ENCODE assay signal across 19 cellular contexts in genomic region chr2:201808070-201808469, GRCh38. TPM values are rescaled to one million over a fixed set of nuclear protein-coding genes. Genes with fewer than 3 reads are reported as not detected.
DNase-seq lines count a peak whose midpoint lies in the region; TF ChIP-seq lines count a peak whose summit lies in the region.
"Had no signal": no experiment of that assay in that cellular context is flagged by ENCODE, and none has a peak within 500 bp of the region (broad histone marks: within the 10 kb centered on the region; RNA-seq: fewer than 3 reads in every experiment).

No MANE protein-coding gene starts in this region.

- DNase-seq in coronary artery (ENCODE audit: low spot score) (no peak), osteocyte (ENCODE audit: extremely low spot score, unreplicated experiment) (no peak), DMS53 (lab: John Stamatoyannopoulos, UW) (no peak), endothelial cell (ENCODE audit: low spot score) (no peak), COR-L47 (lab: John Stamatoyannopoulos, UW) (no peak)
- DNase-seq in CD4-positive, alpha-beta memory T cell, result no peak
- DNase-seq: activated naive CD4-positive, alpha-beta T cell treated with Interleukin-2 at 50 U/mL for 16 hours; Calu3; NCI-H187; NCI-H510A treated with DMSO at 0.1 percent for 48 hours; stimulated activated naive CD8-positive, alpha-beta T cell treated with anti-CD3 and anti-CD28 coated beads, Interleukin-15, amount 100 ng/mL, for 72 hours had no signal

- H3K4me1 Mint-ChIP-seq in osteocyte (ENCODE audit: unreplicated experiment) (peaks cover 26% of the 10 kb centered on the region), endothelial cell (ENCODE audit: unreplicated experiment) (no peaks in the 10 kb centered on the region)
- no peaks in the 10 kb centered on the region for H3K4me1 Mint-ChIP-seq in CD4-positive, alpha-beta memory T cell
- H3K4me1 Mint-ChIP-seq: stimulated activated naive CD8-positive, alpha-beta T cell treated with anti-CD3 and anti-CD28 coated beads, Interleukin-15, amount 100 ng/mL, for 72 hours had no signal

- CTCF ChIA-PET in HEK293 (lab: Yijun Ruan, JAX), result interaction anchor here (0.7 to 1.1 kb wide), 2 partner anchors 10 to 47 kb away, joined by 3 read pairs; no protein-coding TSS in a partner anchor
- CTCF ChIA-PET in CD4-positive, alpha-beta memory T cell (lab: Charles Lee; ENCODE audit: partially characterized antibody), result no interaction called here

- H3K4me1 ChIP-seq in ACC112 (ENCODE audit: control insufficient read depth, insufficient read depth, low read length, unreplicated experiment) (peaks cover 24% of the 10 kb centered on the region), HEK293 (ENCODE audit: control insufficient read depth, insufficient read depth, low read length) (peaks cover 29% of the 10 kb centered on the region)
- H3K4me1 ChIP-seq in CD4-positive, alpha-beta memory T cell (ENCODE audit: insufficient read depth, low read length), result no peaks in the 10 kb centered on the region

- H3K27ac ChIP-seq in ACC112 (ENCODE audit: low read depth, low read length), result peak overlapping the region; percentile 72
- H3K27ac ChIP-seq in HEK293 (ENCODE audit: extremely low read depth, low read depth, low read length), result peak overlapping the region; percentile 70
- peak overlapping the region; percentile 72 to 82 for H3K27ac ChIP-seq in coronary artery
- no peak overlapping the region for H3K27ac ChIP-seq in CD4-positive, alpha-beta memory T cell (ENCODE audit: low read depth, low read length)
- H3K27ac ChIP-seq: epithelial cell of prostate, SJCRH30 had no signal

- no peaks in the 10 kb centered on the region for H3K9me3 ChIP-seq in HEK293 (ENCODE audit: control insufficient read depth, insufficient read depth, low read depth, low read length)
- H3K9me3 ChIP-seq in CD4-positive, alpha-beta memory T cell (ENCODE audit: control insufficient read depth in 1 of 2, low read length in 2 of 2), result no peaks in the 10 kb centered on the region
- H3K9me3 ChIP-seq: SJCRH30 had no signal

- TF ChIP-seq CTCF in HEK293 (tag by site-specific recombination; IDR thresholded peaks at IDR 0.05), result no peak
- TF ChIP-seq CTCF in coronary artery (IDR thresholded peaks at IDR 0.05), result no peak
- no peak for TF ChIP-seq CTCF in osteocyte (IDR thresholded peaks at IDR 0.05)
- TF ChIP-seq CTCF in endothelial cell (IDR thresholded peaks at IDR 0.05; ENCODE audit: unreplicated experiment), result no peak

- POLR2A ChIA-PET in HEK293 (lab: Yijun Ruan, JAX), result no interaction called here
- POLR2A ChIA-PET in CD4-positive, alpha-beta memory T cell (lab: Charles Lee; ENCODE audit: partially characterized antibody), result no interaction called here

- H3K27me3 Mint-ChIP-seq in osteocyte (ENCODE audit: unreplicated experiment) (no peaks in the 10 kb centered on the region), endothelial cell (ENCODE audit: unreplicated experiment) (no peaks in the 10 kb centered on the region)
- H3K27me3 Mint-ChIP-seq in CD4-positive, alpha-beta memory T cell, result peaks cover 8 to 16% of the 10 kb centered on the region in 2 donors
- H3K27me3 Mint-ChIP-seq: dendritic cell treated with granulocyte-macrophage colony-stimulating factor and Interleukin-4, amounts not matched to agents 40 ng/mL and 50 ng/mL, for 4 days had no signal

- H3K79me2 ChIP-seq in ACC112 (ENCODE audit: control insufficient read depth, insufficient read depth, low read length, unreplicated experiment), result no peaks in the 10 kb centered on the region

- H3K36me3 ChIP-seq in ACC112 (ENCODE audit: insufficient read depth, low read length) (no peaks in the 10 kb centered on the region), HEK293 (ENCODE audit: control insufficient read depth in 2 of 2, insufficient read depth in 1 of 2, low read length in 2 of 2) (no peaks in the 10 kb centered on the region)
- no peaks in the 10 kb centered on the region for H3K36me3 ChIP-seq in CD4-positive, alpha-beta memory T cell (ENCODE audit: insufficient read depth, low read length)
- H3K36me3 ChIP-seq: SJCRH30 had no signal

- H2AFZ ChIP-seq in ACC112 (ENCODE audit: low read length, unreplicated experiment), result peak overlapping the region; percentile 97

- intact Hi-C loops in CD4-positive, alpha-beta memory T cell (cut with micrococcal nuclease), result no loop called here

- H3K27ac Mint-ChIP-seq in osteocyte (ENCODE audit: unreplicated experiment) (peak overlapping the region; percentile 90), endothelial cell (ENCODE audit: unreplicated experiment) (no peak overlapping the region)
- no peak overlapping the region for H3K27ac Mint-ChIP-seq in CD4-positive, alpha-beta memory T cell
- H3K27ac Mint-ChIP-seq: dendritic cell treated with granulocyte-macrophage colony-stimulating factor and Interleukin-4, amounts not matched to agents 40 ng/mL and 50 ng/mL, for 4 days; memory B cell; stimulated activated naive CD8-positive, alpha-beta T cell treated with anti-CD3 and anti-CD28 coated beads, Interleukin-15, amount 100 ng/mL, for 72 hours had no signal

- no peaks in the 10 kb centered on the region for H3K9me3 Mint-ChIP-seq in osteocyte (ENCODE audit: unreplicated experiment)
- no peaks in the 10 kb centered on the region for H3K9me3 Mint-ChIP-seq in endothelial cell (ENCODE audit: unreplicated experiment)
- no peaks in the 10 kb centered on the region for H3K9me3 Mint-ChIP-seq in CD4-positive, alpha-beta memory T cell
- H3K9me3 Mint-ChIP-seq: dendritic cell treated with granulocyte-macrophage colony-stimulating factor and Interleukin-4, amounts not matched to agents 40 ng/mL and 50 ng/mL, for 4 days; memory B cell; neural crest cell; stimulated activated naive CD8-positive, alpha-beta T cell treated with anti-CD3 and anti-CD28 coated beads, Interleukin-15, amount 100 ng/mL, for 72 hours had no signal

- no peaks in the 10 kb centered on the region for H3K27me3 ChIP-seq in ACC112 (ENCODE audit: insufficient read depth, low read length)
- H3K27me3 ChIP-seq in CD4-positive, alpha-beta memory T cell (ENCODE audit: insufficient read depth, low read length), result no peaks in the 10 kb centered on the region
- H3K27me3 ChIP-seq: SJCRH30 had no signal

- H3K4me3 ChIP-seq in ACC112 (ENCODE audit: low read depth, low read length), result peak overlapping the region; percentile 67
- H3K4me3 ChIP-seq in HEK293 (ENCODE audit: low read depth, low read length), result no peak overlapping the region
- H3K4me3 ChIP-seq in coronary artery, result peak overlapping the region; percentile 48
- no peak overlapping the region for H3K4me3 ChIP-seq in CD4-positive, alpha-beta memory T cell (ENCODE audit: low read length in 2 of 2)

- H3K4me3 Mint-ChIP-seq in osteocyte (ENCODE audit: unreplicated experiment) (peak overlapping the region; percentile 51), endothelial cell (ENCODE audit: unreplicated experiment) (no peak overlapping the region)
- no peak overlapping the region for H3K4me3 Mint-ChIP-seq in CD4-positive, alpha-beta memory T cell
- H3K4me3 Mint-ChIP-seq: dendritic cell treated with granulocyte-macrophage colony-stimulating factor and Interleukin-4, amounts not matched to agents 40 ng/mL and 50 ng/mL, for 4 days; memory B cell; neural crest cell; stimulated activated naive CD8-positive, alpha-beta T cell treated with anti-CD3 and anti-CD28 coated beads, Interleukin-15, amount 100 ng/mL, for 72 hours had no signal

- H3K36me3 Mint-ChIP-seq in osteocyte (ENCODE audit: unreplicated experiment) (no peaks in the 10 kb centered on the region), endothelial cell (ENCODE audit: low read depth, unreplicated experiment) (no peaks in the 10 kb centered on the region)
- no peaks in the 10 kb centered on the region for H3K36me3 Mint-ChIP-seq in CD4-positive, alpha-beta memory T cell
- H3K36me3 Mint-ChIP-seq: memory B cell had no signal

TF ChIP-seq in HEK293, 187 proteins besides CTCF, POLR2A, EP300 and RAD21 (continues in another document):
- TF ChIP-seq ZNF302 (tag by site-specific recombination; IDR thresholded peaks at IDR 0.05; ENCODE audit: low read depth) (no peak), IKZF3 (tag by site-specific recombination; IDR thresholded peaks at IDR 0.05) (peak; percentile 38), FEZF1 (tag by site-specific recombination; IDR thresholded peaks at IDR 0.05) (peak; percentile 41), ZNF423 (tag by site-specific recombination; IDR thresholded peaks at IDR 0.05) (no peak), ZNF660 (tag by site-specific recombination; IDR thresholded peaks at IDR 0.05) (no peak), WT1 (tag by site-specific recombination; IDR thresholded peaks at IDR 0.05) (peak; percentile 97), ZNF2 (tag by site-specific recombination; IDR thresholded peaks at IDR 0.05) (no peak), TCF7L2 (IDR thresholded peaks at IDR 0.05; ENCODE audit: borderline replicate concordance, low read depth, low read length) (peak; percentile 16; the same call in 1 of the 2 replicates), KLF16 (tag by site-specific recombination; IDR thresholded peaks at IDR 0.05) (no peak), PATZ1 (tag by site-specific recombination; IDR thresholded peaks at IDR 0.05) (no peak), ZNF112 (tag by site-specific recombination; IDR thresholded peaks at IDR 0.05) (no peak), GLIS1 (tag by site-specific recombination; IDR thresholded peaks at IDR 0.05) (peak; percentile 77), ZFHX2 (tag by site-specific recombination; conservative IDR thresholded peaks at IDR 0.05) (peak; percentile 20; the same call in 1 of the 2 replicates), ZBTB17 (tag by site-specific recombination; IDR thresholded peaks at IDR 0.05) (no peak)

RNA-seq across cellular contexts. Expression of gene CDK15, which starts 1.7 kb away (rescaled TPM):
- total RNA-seq in osteocyte (0.47 and 0.70 TPM in 2 replicates), endothelial cell (ENCODE audit: unreplicated experiment) (not detected)
- not detected for total RNA-seq in CD4-positive, alpha-beta memory T cell
- not detected for polyA plus RNA-seq in CD4-positive, alpha-beta memory T cell
- total RNA-seq: Calu3, HepG2, neural crest cell had no signal
- polyA plus RNA-seq: HepG2 had no signal

RNA-seq across cellular contexts. Expression of gene ALS2, which starts 27.3 kb away (rescaled TPM):
- total RNA-seq in osteocyte, result 35.5 and 39.1 TPM in 2 replicates
- total RNA-seq in endothelial cell (ENCODE audit: unreplicated experiment), result 43.1 TPM
- total RNA-seq in CD4-positive, alpha-beta memory T cell, result 10 to 100 TPM in 1 of 2 experiments, 1 to 10 TPM in 1; 9.8 to 10.5 TPM
- polyA plus RNA-seq in CD4-positive, alpha-beta memory T cell, result 1 to 10 TPM; 4.9 to 5.5 TPM

Comparison
In these comparisons a context has a peak if more than half of its experiments do, and no peak if none do; other contexts are left out.
1. H3K4me3 ChIP-seq: peak in ACC112 (single experiment) and coronary artery (single experiment); none in HEK293 (single experiment) and CD4-positive, alpha-beta memory T cell (0 of 2).